24 cellular contexts compared by ENCODE assay signal in genomic region chr1:19410393-19410792, GRCh38.
DNase-seq lines count a peak whose midpoint lies in the region; ATAC-seq and TF ChIP-seq lines count a peak whose summit lies in the region.
"Had no signal": no experiment of that assay in that cellular context is flagged by ENCODE, and none has a peak within 500 bp of the region (broad histone marks: within the 10 kb centered on the region; RNA-seq: fewer than 3 reads in every experiment).

No MANE protein-coding gene starts in this region.

- CTCF ChIA-PET in CD4-positive, alpha-beta T cell (lab: Charles Lee) = interaction anchor here (1.4 kb wide), 1 partner anchor 19 kb away, joined by 3 read pairs; no protein-coding TSS in a partner anchor
- CTCF ChIA-PET in HCT116 (lab: Charles Lee) = interaction anchor here (0.9 kb wide), 1 partner anchor 172 kb away, joined by 5 read pairs; no protein-coding TSS in a partner anchor

- no peak for TF ChIP-seq POLR2A in HCT116 (IDR thresholded peaks at IDR 0.05; ENCODE audit: borderline replicate concordance, extremely low read depth, insufficient read depth, insufficient read length)

- H2AK5ac ChIP-seq in trophoblast cell (ENCODE audit: low read length) (no peak overlapping the region), mesendoderm (ENCODE audit: low read length) (no peak overlapping the region)

- H4K91ac ChIP-seq in trophoblast cell (ENCODE audit: low read depth, low read length) = no peak overlapping the region

- H3K27ac Mint-ChIP-seq in CD4-positive, alpha-beta T cell = peak overlapping the region; percentile 62
- H3K27ac Mint-ChIP-seq in effector memory CD8-positive, alpha-beta T cell = peak overlapping the region; percentile 74 to 76
- no peak overlapping the region for H3K27ac Mint-ChIP-seq in chondrocyte (ENCODE audit: unreplicated experiment)
- H3K27ac Mint-ChIP-seq: nephron had no signal

- H2BK5ac ChIP-seq in trophoblast cell (ENCODE audit: low read depth, low read length, poor library complexity) (no peak overlapping the region), mesendoderm (ENCODE audit: low read length) (no peak overlapping the region)

- no peak overlapping the region for H2BK120ac ChIP-seq in trophoblast cell (ENCODE audit: insufficient read depth, low read length, poor library complexity)
- H2BK120ac ChIP-seq in mesendoderm (ENCODE audit: low read depth, low read length) = no peak overlapping the region

- WGBS in trophoblast cell (ENCODE audit: extremely low coverage, insufficient coverage, insufficient read length) = no CpG with 5 or more reads among the region's 5 CpGs
- WGBS in mesendoderm (ENCODE audit: extremely low coverage, insufficient coverage, low lambda C conversion rate) = no CpG with 5 or more reads among the region's 5 CpGs

- H3K9ac ChIP-seq in HCT116 (ENCODE audit: low read length) (no peak overlapping the region), trophoblast cell (ENCODE audit: low read length) (no peak overlapping the region), mesendoderm (ENCODE audit: low read length) (no peak overlapping the region)

- H3K9me3 Mint-ChIP-seq in CD4-positive, alpha-beta T cell = no peaks in the 10 kb centered on the region
- H3K9me3 Mint-ChIP-seq in effector memory CD8-positive, alpha-beta T cell = no peaks in the 10 kb centered on the region
- H3K9me3 Mint-ChIP-seq in chondrocyte (ENCODE audit: low read depth) = no peaks in the 10 kb centered on the region
- H3K9me3 Mint-ChIP-seq: activated naive CD4-positive, alpha-beta T cell treated with anti-CD3 and anti-CD28 coated beads, Interleukin-2, amount 50 U/mL, for 72 hours; activated T-cell treated with anti-CD3 and anti-CD28 coated beads, Interleukin-2, amount 50 U/mL, for 72 hours; brain; nephron had no signal

- H3K4me1 ChIP-seq in HCT116 (ENCODE audit: control insufficient read depth in 1 of 2, insufficient read depth in 2 of 2, low read length in 2 of 2) = no peaks in the 10 kb centered on the region
- peaks cover 15 to 19% of the 10 kb centered on the region in 2 experiments for H3K4me1 ChIP-seq in trophoblast cell (ENCODE audit: control insufficient read depth in 1 of 2, insufficient read depth in 2 of 2, low read length in 2 of 2)
- H3K4me1 ChIP-seq in mesendoderm (ENCODE audit: control insufficient read depth, low read depth, low read length) = no peaks in the 10 kb centered on the region

- H3K36me3 ChIP-seq in HCT116 (ENCODE audit: control insufficient read depth in 1 of 2, insufficient read depth in 2 of 2, low read length in 2 of 2) (peaks cover 0 to 3% of the 10 kb centered on the region in 2 experiments; a peak in 1 of 4 replicates), trophoblast cell (ENCODE audit: control insufficient read depth in 1 of 2, insufficient read depth in 2 of 2, low read length in 2 of 2) (peaks cover 15 to 25% of the 10 kb centered on the region in 2 experiments), mesendoderm (ENCODE audit: control insufficient read depth, insufficient read depth, low read length) (no peaks in the 10 kb centered on the region)

- H3K79me1 ChIP-seq in trophoblast cell (ENCODE audit: low read length) (no peaks in the 10 kb centered on the region), mesendoderm (ENCODE audit: low read length) (peaks cover 46% of the 10 kb centered on the region)

- no peak overlapping the region for H4K12ac ChIP-seq in trophoblast cell (ENCODE audit: low read depth, low read length)

- H3K36me3 Mint-ChIP-seq in CD4-positive, alpha-beta T cell (ENCODE audit: low read depth) = peaks cover 89% of the 10 kb centered on the region
- peaks cover 17% of the 10 kb centered on the region for H3K36me3 Mint-ChIP-seq in effector memory CD8-positive, alpha-beta T cell (ENCODE audit: insufficient read depth)
- peaks cover 2% of the 10 kb centered on the region for H3K36me3 Mint-ChIP-seq in chondrocyte (ENCODE audit: low read depth)
- H3K36me3 Mint-ChIP-seq: activated naive CD4-positive, alpha-beta T cell treated with anti-CD3 and anti-CD28 coated beads, Interleukin-2, amount 50 U/mL, for 72 hours had no signal

- no peaks in the 10 kb centered on the region for H3K9me3 ChIP-seq in CD4-positive, alpha-beta T cell (ENCODE audit: control insufficient read depth, low read length)
- H3K9me3 ChIP-seq in HCT116 (ENCODE audit: control insufficient read depth in 1 of 2, insufficient read depth in 1 of 2, low read depth in 1 of 2, low read length in 2 of 2) (no peaks in the 10 kb centered on the region), trophoblast cell (ENCODE audit: insufficient read depth, low read depth, low read length) (no peaks in the 10 kb centered on the region)
- H3K9me3 ChIP-seq: HAP-1 had no signal

- H3K4me2 ChIP-seq in HCT116 (ENCODE audit: low read length) = no peak overlapping the region
- no peak overlapping the region for H3K4me2 ChIP-seq in trophoblast cell (ENCODE audit: low read length)
- H3K4me2 ChIP-seq in mesendoderm (ENCODE audit: low read length) = no peak overlapping the region
- H3K4me2 ChIP-seq: smooth muscle cell had no signal

- DNase-seq in CD4-positive, alpha-beta T cell = no peak
- DNase-seq in HCT116 (ENCODE audit: low read depth, low spot score) (no peak), trophoblast cell (no peak), chondrocyte (ENCODE audit: low spot score) (no peak), mesendoderm (no peak)
- no peak for DNase-seq in effector memory CD8-positive, alpha-beta T cell
- no peak for DNase-seq in effector CD8-positive, alpha-beta T cell (lab: John Stamatoyannopoulos, UW)
- DNase-seq: activated CD4-positive, alpha-beta T cell treated with anti-CD3 and anti-CD28 coated beads, Interleukin-2, amount 50 U/mL, for 4 hours; activated T-cell treated with anti-CD3 and anti-CD28 coated beads, Interleukin-2, amount 50 U/mL, for 72 hours; AML-193; Calu3; foreskin melanocyte; mesenchymal stem cell; MM.1S; NCI-H146; NCI-H2171 treated with DMSO at 0.1 percent for 48 hours; Right ventricle myocardium superior; stimulated activated CD4-positive, alpha-beta T cell treated with anti-CD3 and anti-CD28 coated beads, Interleukin-4, amount 100 ng/mL, for 1 hour had no signal

- no peak overlapping the region for H2BK12ac ChIP-seq in trophoblast cell (ENCODE audit: low read length)

- H3K56ac ChIP-seq in mesendoderm (ENCODE audit: low read length) = no peak overlapping the region

- no peak overlapping the region for H4K5ac ChIP-seq in mesendoderm (ENCODE audit: low read length)

- H3K18ac ChIP-seq in trophoblast cell (ENCODE audit: low read length) = no peak overlapping the region
- H3K18ac ChIP-seq in mesendoderm (ENCODE audit: low read length) = no peak overlapping the region

- intact Hi-C loops in CD4-positive, alpha-beta T cell (cut with DNase I, micrococcal nuclease) = no loop called here
- intact Hi-C loops in HCT116 (cut with micrococcal nuclease) = no loop called here

- peak overlapping the region; percentile 17 for H3K4ac ChIP-seq in trophoblast cell (ENCODE audit: low read depth, low read length)
- no peak overlapping the region for H3K4ac ChIP-seq in mesendoderm (ENCODE audit: low read depth, low read length)

- H3K14ac ChIP-seq in trophoblast cell (ENCODE audit: low read length) = no peak overlapping the region

- H3K4me3 Mint-ChIP-seq in CD4-positive, alpha-beta T cell = no peak overlapping the region
- H3K4me3 Mint-ChIP-seq in effector memory CD8-positive, alpha-beta T cell = no peak overlapping the region
- H3K4me3 Mint-ChIP-seq in chondrocyte (ENCODE audit: unreplicated experiment) = no peak overlapping the region
- H3K4me3 Mint-ChIP-seq: activated T-cell treated with anti-CD3 and anti-CD28 coated beads, Interleukin-2, amount 50 U/mL, for 72 hours; brain; nephron had no signal

- no peak overlapping the region for H4K8ac ChIP-seq in trophoblast cell (ENCODE audit: low read depth, low read length)
- H4K8ac ChIP-seq in mesendoderm (ENCODE audit: low read depth, low read length) = no peak overlapping the region

- RAD21 ChIA-PET in HCT116 (lab: Charles Lee; ENCODE audit: low non-redundant PET in 1 of 2, low total read pairs in 2 of 2, uncharacterized antibody in 2 of 2, unreplicated experiment in 2 of 2) = no interaction called here

- H2BK15ac ChIP-seq in mesendoderm (replicated peaks; ENCODE audit: low read depth) = no peak overlapping the region

- POLR2A ChIA-PET in CD4-positive, alpha-beta T cell (lab: Charles Lee) = no interaction called here
- POLR2A ChIA-PET in HCT116 (lab: Charles Lee) = no interaction called here

- no peaks in the 10 kb centered on the region for H3K27me3 ChIP-seq in CD4-positive, alpha-beta T cell (ENCODE audit: control insufficient read depth, insufficient read depth, low read length)
- H3K27me3 ChIP-seq in HCT116 (ENCODE audit: insufficient read depth, low read length) = no peaks in the 10 kb centered on the region
- no peaks in the 10 kb centered on the region for H3K27me3 ChIP-seq in trophoblast cell (ENCODE audit: insufficient read depth, low read length)
- no peaks in the 10 kb centered on the region for H3K27me3 ChIP-seq in mesendoderm (ENCODE audit: insufficient read depth, low read length, poor library complexity)

- no peak overlapping the region for H2AFZ ChIP-seq in HCT116 (ENCODE audit: low read depth, low read length, poor library complexity, severe bottlenecking)
- no peak overlapping the region for H2AFZ ChIP-seq in trophoblast cell (ENCODE audit: insufficient read depth, low read length, poor library complexity)

- no peaks in the 10 kb centered on the region; the same call in 1 of the 2 replicates for H4K20me1 ChIP-seq in HCT116 (ENCODE audit: insufficient read depth)

- H3K27me3 Mint-ChIP-seq in CD4-positive, alpha-beta T cell = no peaks in the 10 kb centered on the region
- H3K27me3 Mint-ChIP-seq in effector memory CD8-positive, alpha-beta T cell = no peaks in the 10 kb centered on the region
- no peaks in the 10 kb centered on the region for H3K27me3 Mint-ChIP-seq in chondrocyte (ENCODE audit: low read depth)
- H3K27me3 Mint-ChIP-seq: brain had no signal

- H3K4me3 ChIP-seq in HCT116 (replicated peaks in 1 of 2; ENCODE audit: low read depth in 1 of 2, low read length in 2 of 2) (no peak overlapping the region), trophoblast cell (ENCODE audit: low read depth, low read length) (no peak overlapping the region), mesendoderm (ENCODE audit: low read length) (no peak overlapping the region)
- H3K4me3 ChIP-seq: HAP-1, smooth muscle cell had no signal

- peaks cover 95% of the 10 kb centered on the region for H3K4me1 Mint-ChIP-seq in CD4-positive, alpha-beta T cell (ENCODE audit: low read depth)
- H3K4me1 Mint-ChIP-seq in effector memory CD8-positive, alpha-beta T cell (ENCODE audit: low read depth in 2 of 2) = peaks cover 63 to 78% of the 10 kb centered on the region in 2 donors
- H3K4me1 Mint-ChIP-seq in chondrocyte (ENCODE audit: low read depth) = peaks cover 49% of the 10 kb centered on the region

- H3K27ac ChIP-seq in CD4-positive, alpha-beta T cell (ENCODE audit: low read depth, low read length) = no peak overlapping the region
- H3K27ac ChIP-seq in HCT116 (ENCODE audit: low read depth, low read length) (no peak overlapping the region), trophoblast cell (ENCODE audit: low read depth, low read length) (no peak overlapping the region), mesendoderm (ENCODE audit: low read depth, low read length) (no peak overlapping the region)

- peaks cover 69% of the 10 kb centered on the region for H3K79me2 ChIP-seq in HCT116 (ENCODE audit: insufficient read depth, low read length)
- H3K79me2 ChIP-seq in trophoblast cell (ENCODE audit: control insufficient read depth, insufficient read depth, low read length, poor library complexity) = peaks cover 9% of the 10 kb centered on the region
- peaks cover 38% of the 10 kb centered on the region for H3K79me2 ChIP-seq in mesendoderm (ENCODE audit: control insufficient read depth, insufficient read depth, low read length)

- no peak overlapping the region for H3K23ac ChIP-seq in trophoblast cell (ENCODE audit: low read length)
- no peak overlapping the region for H3K23ac ChIP-seq in mesendoderm (ENCODE audit: low read length)

- no peak for ATAC-seq in CD4-positive, alpha-beta T cell (ENCODE audit: poor library complexity)
- ATAC-seq in HCT116 (peak; percentile 67), HG02852 (IDR thresholded peaks at IDR 0.05; ENCODE audit: unreplicated experiment) (no peak)
- no peak for ATAC-seq in effector memory CD8-positive, alpha-beta T cell (replicated peaks)
- ATAC-seq: activated naive CD4-positive, alpha-beta T cell treated with anti-CD3 and anti-CD28 coated beads, Interleukin-2, amount 50 U/mL, for 72 hours; activated T-cell treated with anti-CD3 and anti-CD28 coated beads, Interleukin-2, amount 50 U/mL, for 72 hours had no signal

- BruUV-seq in HCT116 (replicated peaks; lab: Mats Ljungman, UMichigan) = no TSS peak

- TF ChIP-seq CTCF in CD4-positive, alpha-beta T cell (IDR thresholded peaks at IDR 0.05) = no peak
- peak in 2 of 3 experiments; percentile 16 to 18; a peak in 1 of 6 replicates for TF ChIP-seq CTCF in HCT116 (IDR thresholded peaks at IDR 0.05 in 2 of 3, conservative IDR thresholded peaks at IDR 0.05 in 1 of 3; ENCODE audit: borderline replicate concordance in 1 of 3, insufficient read depth in 1 of 3, low read depth in 2 of 3, low read length in 2 of 3)
- no peak for TF ChIP-seq CTCF in chondrocyte (IDR thresholded peaks at IDR 0.05)

- no peaks in the 10 kb centered on the region for H3K9me2 ChIP-seq in HCT116 (ENCODE audit: insufficient read depth)

- TF ChIP-seq RAD21 in HCT116 (IDR thresholded peaks at IDR 0.05; ENCODE audit: low read depth) = no peak

Comparison
In these comparisons a context has a peak if more than half of its experiments do, and no peak if none do; other contexts are left out.
1. CTCF ChIP-seq: peak in HCT116 (2 of 3); none in CD4-positive, alpha-beta T cell (single experiment) and chondrocyte (single experiment).